Comparison of ENCODE assay signal across 9 cellular contexts in the genomic region with DNA sequence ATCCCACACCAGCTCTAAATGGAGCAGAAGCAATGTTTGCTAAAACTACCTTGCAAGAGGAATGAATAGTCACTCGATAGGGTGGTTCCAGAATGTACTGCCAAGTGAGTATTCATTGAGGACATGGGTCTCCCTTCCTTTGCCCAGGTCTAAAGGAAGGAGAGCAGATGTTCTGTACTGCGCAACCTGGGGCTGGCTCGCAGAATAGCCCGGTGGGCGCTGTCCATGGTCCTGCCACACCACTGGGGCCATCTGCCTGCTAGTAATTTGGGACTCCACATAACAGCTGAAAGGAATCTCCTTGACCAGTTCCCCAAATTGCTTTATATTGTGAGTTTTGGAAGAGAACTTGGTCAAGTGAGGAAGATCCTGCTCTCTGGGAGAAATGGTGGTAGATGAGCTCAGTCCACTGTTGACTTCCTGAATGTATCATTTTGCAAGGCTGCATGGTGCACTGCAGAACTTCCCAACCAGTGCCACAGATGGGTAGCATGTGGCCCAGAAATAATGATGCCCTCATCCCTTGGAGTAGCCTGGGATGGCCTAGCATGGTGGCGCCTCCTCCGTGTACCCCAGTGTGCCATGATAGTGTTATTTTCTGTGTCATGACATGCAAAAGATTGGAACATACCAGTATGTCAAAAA. TPM values are rescaled to one million over a fixed set of nuclear protein-coding genes. Genes with fewer than 3 reads are reported as not detected.
DNase-seq lines count a peak whose midpoint lies in the region; ATAC-seq and TF ChIP-seq lines count a peak whose summit lies in the region.
"Had no signal": no experiment of that assay in that cellular context is flagged by ENCODE, and none has a peak within 500 bp of the region (broad histone marks: within the 10 kb centered on the region; RNA-seq: fewer than 3 reads in every experiment).

No MANE protein-coding gene starts in this region.

- H3K36me3 ChIP-seq in ovary (no peaks in the 10 kb centered on the region), sigmoid colon (no peaks in the 10 kb centered on the region)
- H3K36me3 ChIP-seq: BLaER1 treated with 17β-estradiol and CSF1 and Interleukin-3, amounts not matched to agents 10 nM and 100 nM had no signal

- H3K27me3 Mint-ChIP-seq in natural killer cell (ENCODE audit: low read depth in 2 of 2): peaks cover 37 to 43% of the 10 kb centered on the region in 2 donors
- H3K27me3 Mint-ChIP-seq in natural killer cell treated with Interleukin-12 subunit alpha and Interleukin-12 subunit beta and Interleukin-15 and Interleukin-18, amount 100 ng/mL, for 72 hours: peaks cover 32 to 50% of the 10 kb centered on the region in 2 donors

- H3K9me3 Mint-ChIP-seq in natural killer cell: peaks cover 0 to 3% of the 10 kb centered on the region in 2 donors
- no peaks in the 10 kb centered on the region for H3K9me3 Mint-ChIP-seq in natural killer cell treated with Interleukin-12 subunit alpha and Interleukin-12 subunit beta and Interleukin-15 and Interleukin-18, amount 100 ng/mL, for 72 hours

- H3K27ac ChIP-seq in ovary (no peak overlapping the region), sigmoid colon (no peak overlapping the region)
- H3K27ac ChIP-seq: BLaER1 treated with 17β-estradiol and CSF1 and Interleukin-3, amounts not matched to agents 10 nM and 100 nM had no signal

- H3K4me3 Mint-ChIP-seq in natural killer cell: no peak overlapping the region
- H3K4me3 Mint-ChIP-seq in natural killer cell treated with Interleukin-12 subunit alpha and Interleukin-12 subunit beta and Interleukin-15 and Interleukin-18, amount 100 ng/mL, for 72 hours: no peak overlapping the region

- H3K4me3 ChIP-seq in ovary (no peak overlapping the region), sigmoid colon (no peak overlapping the region)
- H3K4me3 ChIP-seq: BLaER1 treated with 17β-estradiol and CSF1 and Interleukin-3, amounts not matched to agents 10 nM and 100 nM had no signal

- ATAC-seq in natural killer cell: peak in 1 of 3 donors; percentile 61
- no peak for ATAC-seq in natural killer cell treated with Interleukin-12 subunit alpha and Interleukin-12 subunit beta and Interleukin-15 and Interleukin-18, amount 100 ng/mL, for 72 hours
- no peak for ATAC-seq in HG02678 (IDR thresholded peaks at IDR 0.05; ENCODE audit: unreplicated experiment)
- ATAC-seq in HG03378 (IDR thresholded peaks at IDR 0.05; ENCODE audit: unreplicated experiment): no peak

- no peaks in the 10 kb centered on the region for H3K27me3 ChIP-seq in ovary
- peaks cover 4 to 35% (median 18%) of the 10 kb centered on the region in 3 donors for H3K27me3 ChIP-seq in sigmoid colon

- H3K9me3 ChIP-seq in ovary (no peaks in the 10 kb centered on the region), sigmoid colon (no peaks in the 10 kb centered on the region)

- no peak overlapping the region for H3K27ac Mint-ChIP-seq in natural killer cell
- no peak overlapping the region for H3K27ac Mint-ChIP-seq in natural killer cell treated with Interleukin-12 subunit alpha and Interleukin-12 subunit beta and Interleukin-15 and Interleukin-18, amount 100 ng/mL, for 72 hours

- H3K4me1 ChIP-seq in ovary (ENCODE audit: insufficient read depth): no peaks in the 10 kb centered on the region
- peaks cover 0 to 5% (median 4%) of the 10 kb centered on the region in 4 donors for H3K4me1 ChIP-seq in sigmoid colon

- 6 to 12% (median 10%) methylated on average over 7 of the region's 7 CpGs for WGBS in ovary, 3 donors
- 17 to 18% methylated on average over 7 of the region's 7 CpGs for WGBS in sigmoid colon, 2 donors

- TF ChIP-seq EP300 in ovary (IDR thresholded peaks at IDR 0.05) (no peak), sigmoid colon (IDR thresholded peaks at IDR 0.05) (no peak)

- TF ChIP-seq POLR2A in ovary (IDR thresholded peaks at IDR 0.05) (no peak), sigmoid colon (IDR thresholded peaks at IDR 0.05) (no peak)

- intact Hi-C loops in natural killer cell (cut with micrococcal nuclease): no loop called here
- intact Hi-C loops in ovary (cut with DNase I): no loop called here
- intact Hi-C loops in sigmoid colon (cut with DNase I): no loop called here

- DNase-seq in natural killer cell (peak; percentile 26), epidermal melanocyte (ENCODE audit: insufficient read length, low spot score) (peak; percentile 54), ovary (peak; percentile 33 to 76 (median 56)), sigmoid colon (no peak)
- DNase-seq in natural killer cell treated with Interleukin-12 subunit alpha and Interleukin-12 subunit beta and Interleukin-15 and Interleukin-18, amount 100 ng/mL, for 72 hours (ENCODE audit: low spot score): no peak
- DNase-seq in activated CD4-positive, alpha-beta T cell treated with anti-CD3 and anti-CD28 coated beads for 48 hours: peak; percentile 60

- TF ChIP-seq CTCF in natural killer cell (IDR thresholded peaks at IDR 0.05) (no peak), ovary (IDR thresholded peaks at IDR 0.05) (no peak), sigmoid colon (IDR thresholded peaks at IDR 0.05) (no peak)

- H3K4me1 Mint-ChIP-seq in natural killer cell: no peaks in the 10 kb centered on the region
- peaks cover 0 to 2% of the 10 kb centered on the region in 2 donors for H3K4me1 Mint-ChIP-seq in natural killer cell treated with Interleukin-12 subunit alpha and Interleukin-12 subunit beta and Interleukin-15 and Interleukin-18, amount 100 ng/mL, for 72 hours (ENCODE audit: low read depth in 2 of 2)

- H3K36me3 Mint-ChIP-seq in natural killer cell: no peaks in the 10 kb centered on the region
- H3K36me3 Mint-ChIP-seq in natural killer cell treated with Interleukin-12 subunit alpha and Interleukin-12 subunit beta and Interleukin-15 and Interleukin-18, amount 100 ng/mL, for 72 hours: no peaks in the 10 kb centered on the region

RNA-seq across cellular contexts. Expression of a gene that starts 5.7 kb away (rescaled TPM):
- total RNA-seq in natural killer cell: not detected
- not detected for total RNA-seq in natural killer cell treated with Interleukin-12 subunit alpha and Interleukin-12 subunit beta and Interleukin-15 and Interleukin-18, amount 100 ng/mL, for 72 hours
- total RNA-seq in ovary: under 1 TPM in 4 of 7 donors, not detected in 3; 0.05 to 0.15 (median 0.05) TPM
- under 1 TPM; 0.03 to 0.06 TPM for polyA plus RNA-seq in ovary
- total RNA-seq in sigmoid colon: under 1 TPM in 3 of 4 donors, not detected in 1; 0.36 to 0.83 (median 0.41) TPM
- polyA plus RNA-seq in sigmoid colon: under 1 TPM in 2 of 3 donors, not detected in 1; under 0.01 to 0.20 TPM

RNA-seq across cellular contexts. Expression of a gene that starts 43.8 kb away (rescaled TPM):
- total RNA-seq in natural killer cell: not detected
- total RNA-seq in natural killer cell treated with Interleukin-12 subunit alpha and Interleukin-12 subunit beta and Interleukin-15 and Interleukin-18, amount 100 ng/mL, for 72 hours: not detected
- not detected for total RNA-seq in ovary
- under 1 TPM in 1 of 2 donors, not detected in 1; 0.31 TPM for polyA plus RNA-seq in ovary
- under 1 TPM in 1 of 4 donors, not detected in 3; 0.33 TPM for total RNA-seq in sigmoid colon
- under 1 TPM in 1 of 3 donors, not detected in 2; 0.06 TPM for polyA plus RNA-seq in sigmoid colon

RNA-seq across cellular contexts. Expression of a gene that starts 54.1 kb away (rescaled TPM):
- total RNA-seq in natural killer cell (1 to 10 TPM; 2.5 to 3.9 (median 3.3) TPM), ovary (10 to 100 TPM in 5 of 7 donors, 1 to 10 TPM in 2; 5.5 to 18.0 (median 14.2) TPM), sigmoid colon (1 to 10 TPM; 1.8 to 6.4 (median 3.2) TPM)
- total RNA-seq in natural killer cell treated with Interleukin-12 subunit alpha and Interleukin-12 subunit beta and Interleukin-15 and Interleukin-18, amount 100 ng/mL, for 72 hours: 1 to 10 TPM in 1 of 2 donors, under 1 TPM in 1; 0.88 to 2.1 TPM
- polyA plus RNA-seq in ovary (1 to 10 TPM; 3.2 to 5.0 TPM), sigmoid colon (1 to 10 TPM in 1 of 3 donors, under 1 TPM in 2; 0.60 to 3.6 (median 0.69) TPM)

Comparison
In these comparisons a context has a peak if more than half of its experiments do, and no peak if none do; other contexts are left out.
1. DNase-seq: peak in natural killer cell (single experiment), activated CD4-positive, alpha-beta T cell treated with anti-CD3 and anti-CD28 coated beads for 48 hours (single experiment), epidermal melanocyte (single experiment) and ovary (5 of 5); none in natural killer cell treated with Interleukin-12 subunit alpha and Interleukin-12 subunit beta and Interleukin-15 and Interleukin-18, amount 100 ng/mL, for 72 hours (single experiment) and sigmoid colon (single experiment).